Comparison of ENCODE assay signal across 18 cellular contexts in genomic region chr20:46176744-46177378, GRCh38.
"Had no signal": no experiment of that assay in that cellular context is flagged by ENCODE, and none has a peak within 500 bp of the region (broad histone marks: within the 10 kb centered on the region; RNA-seq: fewer than 3 reads in every experiment).

No MANE protein-coding gene starts in this region.

- H3K9me3 Mint-ChIP-seq: activated naive CD4-positive, alpha-beta T cell treated with anti-CD3 and anti-CD28 coated beads, Interleukin-2, amount 10 ng/mL, durations not matched to agents 7 days and 5 days; stimulated activated effector memory CD8-positive, alpha-beta T cell treated with anti-CD3 and anti-CD28 coated beads, Interleukin-12 subunit alpha, Interleukin-12 subunit beta, amount 100 ng/mL, for 72 hours had no signal

- H3K36me3 Mint-ChIP-seq: activated naive CD4-positive, alpha-beta T cell treated with anti-CD3 and anti-CD28 coated beads, Interleukin-2, amount 10 ng/mL, durations not matched to agents 7 days and 5 days; naive thymus-derived CD8-positive, alpha-beta T cell; stimulated activated effector memory CD8-positive, alpha-beta T cell treated with anti-CD3 and anti-CD28 coated beads, Interleukin-12 subunit alpha, Interleukin-12 subunit beta, amount 100 ng/mL, for 72 hours had no signal

- FAIRE-seq: endothelial cell of umbilical vein had no signal

- H3K4me3 Mint-ChIP-seq: activated CD8-positive, alpha-beta T cell treated with anti-CD3 and anti-CD28 coated beads, Interleukin-2, amount 10 ng/mL, durations not matched to agents 7 days and 5 days; activated naive CD4-positive, alpha-beta T cell treated with anti-CD3 and anti-CD28 coated beads, Interleukin-2, amount 10 ng/mL, durations not matched to agents 7 days and 5 days; stimulated activated effector memory CD8-positive, alpha-beta T cell treated with anti-CD3 and anti-CD28 coated beads, Interleukin-12 subunit alpha, Interleukin-12 subunit beta, amount 100 ng/mL, for 72 hours had no signal

- ATAC-seq: activated CD8-positive, alpha-beta T cell treated with anti-CD3 and anti-CD28 coated beads, Interleukin-2, amount 10 ng/mL, durations not matched to agents 7 days and 5 days; foreskin keratinocyte; heart left ventricle; left lobe of liver; naive thymus-derived CD8-positive, alpha-beta T cell; right cardiac atrium; stimulated activated effector memory CD8-positive, alpha-beta T cell treated with anti-CD3 and anti-CD28 coated beads, Interleukin-12 subunit alpha, Interleukin-12 subunit beta, amount 100 ng/mL, for 72 hours had no signal

- H3K27ac Mint-ChIP-seq: activated CD8-positive, alpha-beta T cell treated with anti-CD3 and anti-CD28 coated beads, Interleukin-2, amount 10 ng/mL, durations not matched to agents 7 days and 5 days; activated naive CD4-positive, alpha-beta T cell treated with anti-CD3 and anti-CD28 coated beads, Interleukin-2, amount 10 ng/mL, durations not matched to agents 7 days and 5 days; naive thymus-derived CD8-positive, alpha-beta T cell; progenitor cell of endocrine pancreas; stimulated activated effector memory CD8-positive, alpha-beta T cell treated with anti-CD3 and anti-CD28 coated beads, Interleukin-12 subunit alpha, Interleukin-12 subunit beta, amount 100 ng/mL, for 72 hours had no signal

- H3K4me1 Mint-ChIP-seq: activated naive CD4-positive, alpha-beta T cell treated with anti-CD3 and anti-CD28 coated beads, Interleukin-2, amount 10 ng/mL, durations not matched to agents 7 days and 5 days had no signal

- DNase-seq: activated CD4-positive, alpha-beta T cell treated with anti-CD3 and anti-CD28 coated beads for 48 hours; activated CD8-positive, alpha-beta T cell treated with anti-CD3 and anti-CD28 coated beads, Interleukin-2, amount 10 ng/mL, durations not matched to agents 7 days and 5 days; activated naive CD4-positive, alpha-beta T cell treated with anti-CD3 and anti-CD28 coated beads, Interleukin-2, amount 10 ng/mL, durations not matched to agents 7 days and 5 days; caudate nucleus; colonic mucosa; foreskin keratinocyte; heart left ventricle; islet precursor cell; mammary epithelial cell; nucleus accumbens; right cardiac atrium; tibial artery; uterus had no signal

- H3K36me3 ChIP-seq: colonic mucosa, heart left ventricle, tibial artery, uterus had no signal

- H3K4me3 ChIP-seq: colonic mucosa, heart left ventricle, tibial artery, uterus had no signal
